8 cellular contexts compared by ENCODE assay signal in the genomic region with DNA sequence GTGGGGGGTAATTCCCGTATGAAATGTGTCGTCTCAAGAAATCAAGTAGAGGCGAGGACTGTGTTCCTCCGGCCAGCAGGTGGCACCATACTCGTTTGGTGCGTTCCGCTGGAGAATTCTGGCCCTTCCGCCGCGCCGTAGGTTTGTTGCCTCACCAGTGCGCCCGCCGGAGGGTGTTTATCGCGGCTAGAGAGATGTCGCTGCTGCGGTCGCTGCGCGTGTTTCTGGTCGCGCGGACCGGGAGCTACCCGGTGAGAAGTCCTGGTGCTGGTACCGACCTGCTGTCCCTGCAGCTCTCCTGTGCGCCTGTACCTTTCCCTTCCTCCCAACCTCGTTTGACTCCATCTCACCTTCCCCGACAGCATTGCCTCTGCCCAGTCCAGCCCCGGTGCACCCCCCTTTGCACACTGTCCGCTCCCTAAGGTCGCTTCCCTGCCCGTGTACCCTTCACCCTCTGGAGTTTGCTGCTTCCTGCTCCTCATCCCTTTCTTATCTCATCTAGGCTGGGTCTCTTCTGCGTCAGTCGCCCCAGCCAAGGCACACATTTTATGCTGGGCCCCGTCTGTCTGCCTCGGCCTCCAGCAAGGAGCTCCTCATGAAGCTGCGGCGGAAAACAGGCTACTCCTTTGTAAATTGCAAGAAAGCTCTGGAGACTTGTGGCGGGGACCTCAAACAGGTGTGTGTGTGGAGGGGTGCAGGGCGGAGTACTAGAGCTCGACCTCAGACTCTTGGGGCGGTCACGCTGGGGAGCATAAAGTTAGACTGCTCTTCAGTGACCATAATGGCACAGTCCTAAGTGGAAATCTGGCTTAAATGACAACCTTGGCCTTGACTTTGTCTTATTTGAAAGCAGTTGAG. TPM values are rescaled to one million over a fixed set of nuclear protein-coding genes. Genes with fewer than 3 reads are reported as not detected.
DNase-seq lines count a peak whose midpoint lies in the region; ATAC-seq and TF ChIP-seq lines count a peak whose summit lies in the region.

A gene (plus strand): TSS at position 180 of the 858 bp plus-strand sequence. CDS start 15 bp downstream, at position 195.

- peaks cover 0 to 16% of the 10 kb centered on the region in 2 donors for H3K4me1 ChIP-seq in right atrium auricular region
- peaks cover 21% of the 10 kb centered on the region for H3K4me1 ChIP-seq in vagina

- peak; percentile 91 for ATAC-seq in HG02884 (IDR thresholded peaks at IDR 0.05; ENCODE audit: unreplicated experiment)

- H3K27ac ChIP-seq in right atrium auricular region (peak within 1 kb of the TSS; percentile 61 to 69), vagina (peak within 1 kb of the TSS; percentile 67)

- H3K27me3 ChIP-seq in right atrium auricular region, result no peaks in the 10 kb centered on the region
- no peaks in the 10 kb centered on the region for H3K27me3 ChIP-seq in vagina

- H3K36me3 ChIP-seq in right atrium auricular region, result peaks cover 33% of the 10 kb centered on the region
- peaks cover 0 to 23% of the 10 kb centered on the region in 2 donors for H3K36me3 ChIP-seq in vagina

- intact Hi-C loops in T-helper 1 cell treated with Interleukin-12 subunit alpha and Interleukin-12 subunit beta and Interleukin-4 antibody, amounts not matched to agents 30 ng/mL and 1 ng/mL, for 36 hours (cut with micrococcal nuclease), result loop anchor here (1.0 to 2.0 kb wide), 11 partner anchors 11 to 153 kb away; a partner anchor contains a TSS
- intact Hi-C loops in vagina (cut with DNase I), result loop anchor here (2.0 kb wide), 1 partner anchor 58 kb away; no protein-coding TSS in a partner anchor

- TF ChIP-seq POLR2A in vagina (IDR thresholded peaks at IDR 0.05), result peak in 1 of 2 donors; percentile 39

- TF ChIP-seq CTCF in GM13977 (IDR thresholded peaks at IDR 0.05; ENCODE audit: extremely low read depth, insufficient read depth, missing control alignments), result peak; percentile 96
- peak; percentile 64 to 97 for TF ChIP-seq CTCF in right atrium auricular region (IDR thresholded peaks at IDR 0.05)
- peak; percentile 93 to 97 (median 96) for TF ChIP-seq CTCF in vagina (IDR thresholded peaks at IDR 0.05)

- peak; percentile 86 for DNase-seq in GM13977 (ENCODE audit: low spot score)
- DNase-seq in NCI-H146 treated with DMSO at 0.1 percent for 48 hours (lab: John Stamatoyannopoulos, UW; ENCODE audit: unreplicated experiment), result peak; percentile 65
- peak; percentile 49 to 98 (median 90) for DNase-seq in amygdala (lab: John Stamatoyannopoulos, UW)
- peak; percentile 96 for DNase-seq in right atrium auricular region (ENCODE audit: low spot score)
- DNase-seq in putamen (ENCODE audit: low spot score), result peak; percentile 93
- no peak for DNase-seq in vagina (ENCODE audit: extremely low spot score in 2 of 2)

- in situ Hi-C loops in GM13977 (cut with MboI; ENCODE audit: low pct_unique_long_range_greater_than_20kb, low sequenced_read_pairs, unreplicated experiment), result no loop called here

- H3K9me3 ChIP-seq in right atrium auricular region (no peaks in the 10 kb centered on the region), vagina (no peaks in the 10 kb centered on the region)

- H3K4me3 ChIP-seq in right atrium auricular region (peak within 1 kb of the TSS; percentile 77 to 100), vagina (peak within 1 kb of the TSS; percentile 83 to 87)

RNA-seq across cellular contexts. Expression of the gene that starts here (rescaled TPM):
- 34.4 and 37.0 TPM in 2 replicates for total RNA-seq in T-helper 1 cell treated with Interleukin-12 subunit alpha and Interleukin-12 subunit beta and Interleukin-4 antibody, amounts not matched to agents 30 ng/mL and 1 ng/mL, for 36 hours
- total RNA-seq in right atrium auricular region (10 to 100 TPM; 20.0 to 23.2 TPM), vagina (17.9 TPM)

Comparison
In these comparisons a context has a peak if more than half of its experiments do, and no peak if none do; other contexts are left out.
1. DNase-seq: peak in GM13977 (single experiment), NCI-H146 treated with DMSO at 0.1 percent for 48 hours (single experiment), amygdala (56 of 56), right atrium auricular region (single experiment) and putamen (single experiment); none in vagina (0 of 2).
2. Peak in every context shown above with its lines, with median percentiles within 50 percentile points of each other: CTCF ChIP-seq.